In the genomic region with DNA sequence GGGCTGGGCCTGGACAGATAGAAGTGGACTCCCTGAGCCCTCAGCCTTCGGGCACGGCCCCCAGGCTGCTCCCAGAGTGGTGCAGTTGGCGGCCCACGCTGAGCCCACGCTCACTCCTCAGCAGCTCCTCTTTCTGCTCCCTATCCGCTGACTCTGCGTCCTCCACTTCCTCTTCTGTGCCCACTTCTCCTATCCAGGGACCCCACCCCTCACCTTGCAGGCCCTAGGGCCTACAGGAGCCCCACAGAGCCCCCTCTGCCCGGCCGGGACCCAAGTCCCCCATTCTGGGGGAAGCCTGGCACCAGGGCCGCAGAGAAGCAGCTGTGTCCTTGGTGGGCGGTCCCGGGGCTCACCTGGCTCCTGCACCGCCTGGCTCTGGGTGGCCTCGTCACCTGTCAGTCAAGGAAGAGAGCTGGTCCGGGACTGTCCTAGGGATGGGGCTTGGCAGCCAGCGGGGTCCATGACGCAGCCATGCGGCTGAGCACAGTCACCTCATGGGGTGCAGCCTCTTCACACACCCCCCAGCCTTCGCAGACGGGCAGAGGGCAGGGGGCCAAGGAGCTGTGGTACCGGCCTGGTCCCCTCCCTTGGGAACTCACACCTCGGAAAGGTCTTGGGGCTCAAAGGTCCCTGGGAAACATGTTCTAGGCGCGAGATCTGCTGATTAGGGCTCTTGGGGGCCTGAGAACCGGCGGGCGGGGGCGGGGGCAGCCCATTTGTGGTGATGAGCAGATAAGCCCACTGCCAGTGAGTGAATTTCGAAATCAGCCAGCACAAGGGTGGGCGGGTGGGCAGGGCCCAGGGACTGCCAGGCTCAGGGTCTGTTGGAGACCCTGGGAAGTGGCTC, we compare ENCODE assay signal across 14 cellular contexts. TPM values are rescaled to one million over a fixed set of nuclear protein-coding genes. Genes with fewer than 3 reads are reported as not detected.
DNase-seq lines count a peak whose midpoint lies in the region; ATAC-seq and TF ChIP-seq lines count a peak whose summit lies in the region.
"Had no signal": no experiment of that assay in that cellular context is flagged by ENCODE, and none has a peak within 500 bp of the region (broad histone marks: within the 10 kb centered on the region; RNA-seq: fewer than 3 reads in every experiment).

No MANE protein-coding gene starts in this region.

- H3K27ac ChIP-seq in aorta (ENCODE audit: low read depth in 1 of 2, low read length in 2 of 2), result no peak overlapping the region

- H3K9me3 ChIP-seq in T-helper 17 cell (ENCODE audit: control insufficient read depth, low read length, poor library complexity, severe bottlenecking) (no peaks in the 10 kb centered on the region), aorta (ENCODE audit: control insufficient read depth, low read length) (no peaks in the 10 kb centered on the region)

- WGBS in aorta, 2 donors, result 76 to 77% methylated on average over 30 of the region's 30 CpGs

- no peaks in the 10 kb centered on the region for H3K36me3 ChIP-seq in aorta (ENCODE audit: control insufficient read depth in 1 of 2, insufficient read depth in 2 of 2, low read length in 1 of 2)

- no peaks in the 10 kb centered on the region for H3K36me3 Mint-ChIP-seq in natural killer cell treated with Interleukin-12 subunit alpha and Interleukin-12 subunit beta and Interleukin-15 and Interleukin-18, amount 100 ng/mL, for 72 hours
- H3K36me3 Mint-ChIP-seq in natural killer cell (no peaks in the 10 kb centered on the region), T-helper 17 cell (ENCODE audit: low read depth) (no peaks in the 10 kb centered on the region)

- no peaks in the 10 kb centered on the region for H3K9me3 Mint-ChIP-seq in natural killer cell treated with Interleukin-12 subunit alpha and Interleukin-12 subunit beta and Interleukin-15 and Interleukin-18, amount 100 ng/mL, for 72 hours
- no peaks in the 10 kb centered on the region for H3K9me3 Mint-ChIP-seq in natural killer cell
- H3K9me3 Mint-ChIP-seq: HFFc6; neural crest cell; stimulated activated naive CD8-positive, alpha-beta T cell treated with anti-CD3 and anti-CD28 coated beads, Interleukin-15, Interleukin-2, amounts not matched to agents 100 ng/mL and 50 ng/mL, for 24 hours had no signal

- peak; percentile 58 for DNase-seq in natural killer cell treated with Interleukin-12 subunit alpha and Interleukin-12 subunit beta and Interleukin-15 and Interleukin-18, amount 100 ng/mL, for 72 hours (ENCODE audit: low spot score)
- DNase-seq in natural killer cell (no peak), T-helper 17 cell (no peak), left lobe of liver (ENCODE audit: low spot score) (peak; percentile 45), aorta (peak; percentile 63 to 74), NCI-H1048 (lab: John Stamatoyannopoulos, UW) (no peak)
- no peak for DNase-seq in stimulated activated naive CD4-positive, alpha-beta T cell (lab: John Stamatoyannopoulos, UW)
- DNase-seq: HFFc6, NCI-H2081 treated with DMSO at 0.1 percent for 48 hours had no signal

- H3K4me1 ChIP-seq in aorta (ENCODE audit: control insufficient read depth in 1 of 2, insufficient read depth in 2 of 2, low read length in 2 of 2), result no peaks in the 10 kb centered on the region

- intact Hi-C loops in natural killer cell (cut with micrococcal nuclease), result no loop called here
- intact Hi-C loops in aorta (cut with DNase I), result no loop called here

- H3K27me3 ChIP-seq in aorta (ENCODE audit: control insufficient read depth in 1 of 2, insufficient read depth in 2 of 2, low read length in 1 of 2), result no peaks in the 10 kb centered on the region

- H3K4me1 Mint-ChIP-seq in natural killer cell treated with Interleukin-12 subunit alpha and Interleukin-12 subunit beta and Interleukin-15 and Interleukin-18, amount 100 ng/mL, for 72 hours (ENCODE audit: low read depth in 2 of 2), result peaks cover 0 to 5% of the 10 kb centered on the region in 2 donors
- peaks cover 0 to 22% of the 10 kb centered on the region in 2 donors for H3K4me1 Mint-ChIP-seq in natural killer cell
- H3K4me1 Mint-ChIP-seq in T-helper 17 cell, result no peaks in the 10 kb centered on the region

- no peak for ATAC-seq in natural killer cell treated with Interleukin-12 subunit alpha and Interleukin-12 subunit beta and Interleukin-15 and Interleukin-18, amount 100 ng/mL, for 72 hours
- ATAC-seq in natural killer cell (no peak), T-helper 17 cell (no peak), left lobe of liver (no peak), aorta (ENCODE audit: low FRiP score) (no peak), GM19023 (IDR thresholded peaks at IDR 0.05; ENCODE audit: unreplicated experiment) (no peak)
- ATAC-seq: Panc1 had no signal

- no peak for TF ChIP-seq CTCF in natural killer cell (IDR thresholded peaks at IDR 0.05)

- H3K4me3 Mint-ChIP-seq in natural killer cell treated with Interleukin-12 subunit alpha and Interleukin-12 subunit beta and Interleukin-15 and Interleukin-18, amount 100 ng/mL, for 72 hours, result no peak overlapping the region
- H3K4me3 Mint-ChIP-seq in natural killer cell (no peak overlapping the region), T-helper 17 cell (peak overlapping the region; percentile 55)
- H3K4me3 Mint-ChIP-seq: HFFc6; stimulated activated naive CD8-positive, alpha-beta T cell treated with anti-CD3 and anti-CD28 coated beads, Interleukin-15, Interleukin-2, amounts not matched to agents 100 ng/mL and 50 ng/mL, for 24 hours had no signal

- no peak overlapping the region for H3K4me3 ChIP-seq in aorta (ENCODE audit: low read length in 2 of 2)

- no peaks in the 10 kb centered on the region for H3K27me3 Mint-ChIP-seq in natural killer cell treated with Interleukin-12 subunit alpha and Interleukin-12 subunit beta and Interleukin-15 and Interleukin-18, amount 100 ng/mL, for 72 hours
- H3K27me3 Mint-ChIP-seq in natural killer cell (ENCODE audit: low read depth in 2 of 2) (no peaks in the 10 kb centered on the region), T-helper 17 cell (no peaks in the 10 kb centered on the region)
- H3K27me3 Mint-ChIP-seq: stimulated activated naive CD8-positive, alpha-beta T cell treated with anti-CD3 and anti-CD28 coated beads, Interleukin-15, Interleukin-2, amounts not matched to agents 100 ng/mL and 50 ng/mL, for 24 hours had no signal

- no peak overlapping the region for H3K27ac Mint-ChIP-seq in natural killer cell treated with Interleukin-12 subunit alpha and Interleukin-12 subunit beta and Interleukin-15 and Interleukin-18, amount 100 ng/mL, for 72 hours
- H3K27ac Mint-ChIP-seq in natural killer cell, result no peak overlapping the region
- no peak overlapping the region for H3K27ac Mint-ChIP-seq in T-helper 17 cell
- H3K27ac Mint-ChIP-seq: HFFc6; stimulated activated naive CD8-positive, alpha-beta T cell treated with anti-CD3 and anti-CD28 coated beads, Interleukin-15, Interleukin-2, amounts not matched to agents 100 ng/mL and 50 ng/mL, for 24 hours had no signal

RNA-seq across cellular contexts. Expression of gene NRARP, which starts 5.4 kb away (rescaled TPM):
- 1 to 10 TPM in 1 of 2 donors, under 1 TPM in 1; 0.88 to 2.6 TPM for total RNA-seq in natural killer cell treated with Interleukin-12 subunit alpha and Interleukin-12 subunit beta and Interleukin-15 and Interleukin-18, amount 100 ng/mL, for 72 hours
- total RNA-seq in natural killer cell, result 1 to 10 TPM in 2 of 3 donors, under 1 TPM in 1; 0.88 to 2.3 (median 1.2) TPM
- total RNA-seq in T-helper 17 cell, result under 1 TPM; 0.42 to 0.91 TPM
- total RNA-seq in left lobe of liver, result 1.3 TPM
- total RNA-seq in aorta, result 10 to 100 TPM; 13.3 to 26.6 TPM
- under 1 TPM; 0.50 to 0.97 TPM for polyA plus RNA-seq in aorta

RNA-seq across cellular contexts. Expression of gene TOR4A, which starts 30.0 kb away (rescaled TPM):
- 10 to 100 TPM; 31.1 to 38.4 TPM for total RNA-seq in natural killer cell treated with Interleukin-12 subunit alpha and Interleukin-12 subunit beta and Interleukin-15 and Interleukin-18, amount 100 ng/mL, for 72 hours
- total RNA-seq in natural killer cell (10 to 100 TPM; 16.3 to 24.6 (median 19.2) TPM), T-helper 17 cell (1 to 10 TPM; 2.1 to 4.0 TPM), left lobe of liver (3.6 TPM), aorta (10 to 100 TPM; 10.4 to 14.0 TPM)
- 1 to 10 TPM; 2.6 to 6.0 TPM for polyA plus RNA-seq in aorta

RNA-seq across cellular contexts. Expression of gene NELFB, which starts 52.4 kb away (rescaled TPM):
- 10 to 100 TPM; 58.8 to 90.3 TPM for total RNA-seq in natural killer cell treated with Interleukin-12 subunit alpha and Interleukin-12 subunit beta and Interleukin-15 and Interleukin-18, amount 100 ng/mL, for 72 hours
- total RNA-seq in natural killer cell (10 to 100 TPM; 42.9 to 53.8 (median 52.6) TPM), T-helper 17 cell (10 to 100 TPM; 33.2 to 37.8 TPM), left lobe of liver (22.2 TPM), aorta (10 to 100 TPM; 35.5 to 40.9 TPM)
- polyA plus RNA-seq in aorta, result 10 to 100 TPM; 21.7 to 47.9 TPM

RNA-seq across cellular contexts. Expression of gene STPG3, which starts 56.4 kb away (rescaled TPM):
- not detected for total RNA-seq in natural killer cell treated with Interleukin-12 subunit alpha and Interleukin-12 subunit beta and Interleukin-15 and Interleukin-18, amount 100 ng/mL, for 72 hours
- not detected for total RNA-seq in natural killer cell
- total RNA-seq in T-helper 17 cell, result under 1 TPM in 1 of 2 donors, not detected in 1; 0.62 TPM
- total RNA-seq in left lobe of liver, result not detected
- not detected for total RNA-seq in aorta
- polyA plus RNA-seq in aorta, result not detected
- total RNA-seq: bronchial epithelial cell, HFFc6 had no signal

Comparison
In these comparisons a context has a peak if more than half of its experiments do, and no peak if none do; other contexts are left out.
1. DNase-seq: peak in natural killer cell treated with Interleukin-12 subunit alpha and Interleukin-12 subunit beta and Interleukin-15 and Interleukin-18, amount 100 ng/mL, for 72 hours (single experiment), left lobe of liver (single experiment) and aorta (2 of 2); none in natural killer cell (single experiment), T-helper 17 cell (0 of 3), stimulated activated naive CD4-positive, alpha-beta T cell (0 of 6) and NCI-H1048 (single experiment).